28 cellular contexts compared by ENCODE assay signal in the genomic region with DNA sequence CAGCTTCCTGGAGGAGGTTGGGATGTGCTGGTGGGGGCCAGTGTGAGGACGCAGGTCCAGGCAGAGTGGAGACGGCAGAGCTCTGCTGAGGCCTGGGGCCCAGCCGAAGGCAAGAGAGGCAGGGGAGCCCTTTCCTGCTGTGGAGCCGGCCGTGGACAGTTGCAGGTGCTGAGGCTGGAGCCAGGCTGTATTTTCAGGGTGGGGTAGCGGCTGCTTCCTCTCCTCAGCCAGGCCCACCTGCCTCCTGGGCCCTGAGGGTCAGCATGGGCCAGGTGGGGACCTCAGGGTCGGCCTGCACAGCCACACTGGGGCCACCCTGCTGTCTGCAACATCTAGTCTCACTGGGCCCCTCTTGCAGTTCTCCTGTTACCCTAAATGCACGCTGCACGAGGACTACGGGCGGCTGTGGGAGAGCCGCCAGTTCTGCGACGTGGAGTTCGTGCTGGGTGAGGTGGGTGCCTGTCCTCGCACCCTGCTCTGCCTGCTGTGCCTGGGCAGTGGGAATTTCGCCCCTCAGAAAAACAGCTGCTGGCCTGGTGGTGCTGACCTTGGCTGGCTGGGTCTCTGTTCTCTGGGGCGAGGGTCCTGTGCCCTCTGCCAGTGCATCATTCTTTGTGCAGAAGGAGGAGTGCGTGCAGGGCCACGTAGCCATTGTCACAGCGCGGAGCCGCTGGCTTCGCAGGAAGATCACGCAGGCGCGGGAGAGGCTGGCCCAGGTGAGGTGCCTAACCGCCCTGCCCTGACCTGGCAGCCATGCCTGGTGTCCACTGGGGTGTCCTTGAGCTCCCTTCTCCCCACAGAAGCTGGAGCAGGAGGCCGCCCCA. TPM values are rescaled to one million over a fixed set of nuclear protein-coding genes. Genes with fewer than 3 reads are reported as not detected.
"Had no signal": no experiment of that assay in that cellular context is flagged by ENCODE, and none has a peak within 500 bp of the region (broad histone marks: within the 10 kb centered on the region; RNA-seq: fewer than 3 reads in every experiment).

No MANE protein-coding gene starts in this region.

- DNase-seq: hypothalamus; immature natural killer cell; left ventricle myocardium inferior; mesendoderm; naive B cell; natural killer cell; nephron progenitor cell; retina; stimulated activated CD4-positive, alpha-beta T cell treated with anti-CD3 and anti-CD28 coated beads, Interleukin-1b, Interleukin-23, amount 100 ng/mL, for 48 hours; stimulated activated CD4-positive, alpha-beta T cell treated with anti-CD3 and anti-CD28 coated beads, Interleukin-2, amount 100 ng/mL, for 48 hours; stimulated activated CD4-positive, alpha-beta T cell treated with anti-CD3 and anti-CD28 coated beads, Interleukin-4, amount 100 ng/mL, for 4 hours; stimulated activated CD8-positive, alpha-beta memory T cell treated with anti-CD3 and anti-CD28 coated beads, Interleukin-4, amount 100 ng/mL, for 48 hours; stimulated activated naive CD4-positive, alpha-beta T cell treated with Interleukin-2 at 50 U/mL for 16 hours; stimulated activated naive CD8-positive, alpha-beta T cell treated with anti-CD3 and anti-CD28 coated beads, Interleukin-15, amount 100 ng/mL, for 72 hours; uterus had no signal

- H3K9me3 Mint-ChIP-seq: immature natural killer cell; mesothelial cell of epicardium; naive B cell; natural killer cell; nephron progenitor cell; neural progenitor cell; stimulated activated memory B cell treated with anti-CD40 and anti-IgM and Interleukin-4, amounts not matched to agents 10 μg/mL and 1 μg/mL and 100 μg/mL, for 72 hours; stimulated activated naive CD8-positive, alpha-beta T cell treated with anti-CD3 and anti-CD28 coated beads, Interleukin-15, amount 100 ng/mL, for 72 hours; type B pancreatic cell had no signal

- FAIRE-seq: islet of Langerhans, pancreas had no signal

- H3K27me3 ChIP-seq: neural progenitor cell, pancreas, tibial nerve, uterus had no signal

- H3K4me1 Mint-ChIP-seq: immature natural killer cell, mesothelial cell of epicardium, natural killer cell, nephron progenitor cell had no signal

- H3K27me3 Mint-ChIP-seq: naive B cell; stimulated activated memory B cell treated with anti-CD40 and anti-IgM and Interleukin-4, amounts not matched to agents 10 μg/mL and 1 μg/mL and 100 μg/mL, for 72 hours; stimulated activated naive CD8-positive, alpha-beta T cell treated with anti-CD3 and anti-CD28 coated beads, Interleukin-15, amount 100 ng/mL, for 72 hours; type B pancreatic cell had no signal

- H3K36me3 ChIP-seq: neural progenitor cell, uterus had no signal

- ATAC-seq: natural killer cell; pancreas; right cardiac atrium; stimulated activated memory B cell treated with anti-CD40 and anti-IgM and Interleukin-4, amounts not matched to agents 10 μg/mL and 1 μg/mL and 100 μg/mL, for 72 hours; stimulated activated naive CD8-positive, alpha-beta T cell treated with anti-CD3 and anti-CD28 coated beads, Interleukin-15, amount 100 ng/mL, for 72 hours had no signal

- H3K9ac ChIP-seq: neural progenitor cell had no signal

- H3K27ac Mint-ChIP-seq: immature natural killer cell; mesothelial cell of epicardium; natural killer cell; nephron progenitor cell; neural progenitor cell; stimulated activated memory B cell treated with anti-CD40 and anti-IgM and Interleukin-4, amounts not matched to agents 10 μg/mL and 1 μg/mL and 100 μg/mL, for 72 hours; type B pancreatic cell had no signal

- H3K36me3 Mint-ChIP-seq: immature natural killer cell, naive B cell, natural killer cell, type B pancreatic cell had no signal

- H2AFZ ChIP-seq: neural progenitor cell had no signal

- H3K4me3 ChIP-seq: left ventricle myocardium inferior, lung, neural progenitor cell, pancreas, prostate gland, smooth muscle cell, tibial nerve, uterus had no signal

- H3K4me2 ChIP-seq: neural progenitor cell, smooth muscle cell had no signal

- H3K27ac ChIP-seq: left ventricle myocardium inferior, neural progenitor cell, pancreas, prostate gland, tibial nerve, uterus had no signal

- H3K4me3 Mint-ChIP-seq: immature natural killer cell; mesothelial cell of epicardium; naive B cell; natural killer cell; nephron progenitor cell; neural progenitor cell; stimulated activated memory B cell treated with anti-CD40 and anti-IgM and Interleukin-4, amounts not matched to agents 10 μg/mL and 1 μg/mL and 100 μg/mL, for 72 hours; stimulated activated naive CD8-positive, alpha-beta T cell treated with anti-CD3 and anti-CD28 coated beads, Interleukin-15, amount 100 ng/mL, for 72 hours; type B pancreatic cell had no signal

- H3K4me1 ChIP-seq: left ventricle myocardium inferior, neural progenitor cell, pancreas, prostate gland, tibial nerve, uterus had no signal

- H3K9me3 ChIP-seq: left ventricle myocardium inferior, pancreas, prostate gland, tibial nerve, uterus had no signal

RNA-seq across cellular contexts. Expression of gene P2RX6, which starts 21.4 kb away (rescaled TPM):
- total RNA-seq: kidney epithelial cell had no signal
- polyA plus RNA-seq: immature natural killer cell had no signal

RNA-seq across cellular contexts. Expression of gene AIFM3, which starts 26.5 kb away (rescaled TPM):
- polyA plus RNA-seq: smooth muscle cell had no signal

RNA-seq across cellular contexts. Expression of gene SLC7A4, which starts 38.8 kb away (rescaled TPM):
- total RNA-seq: mononuclear cell, natural killer cell had no signal
- polyA plus RNA-seq: immature natural killer cell had no signal
